In the genomic region with DNA sequence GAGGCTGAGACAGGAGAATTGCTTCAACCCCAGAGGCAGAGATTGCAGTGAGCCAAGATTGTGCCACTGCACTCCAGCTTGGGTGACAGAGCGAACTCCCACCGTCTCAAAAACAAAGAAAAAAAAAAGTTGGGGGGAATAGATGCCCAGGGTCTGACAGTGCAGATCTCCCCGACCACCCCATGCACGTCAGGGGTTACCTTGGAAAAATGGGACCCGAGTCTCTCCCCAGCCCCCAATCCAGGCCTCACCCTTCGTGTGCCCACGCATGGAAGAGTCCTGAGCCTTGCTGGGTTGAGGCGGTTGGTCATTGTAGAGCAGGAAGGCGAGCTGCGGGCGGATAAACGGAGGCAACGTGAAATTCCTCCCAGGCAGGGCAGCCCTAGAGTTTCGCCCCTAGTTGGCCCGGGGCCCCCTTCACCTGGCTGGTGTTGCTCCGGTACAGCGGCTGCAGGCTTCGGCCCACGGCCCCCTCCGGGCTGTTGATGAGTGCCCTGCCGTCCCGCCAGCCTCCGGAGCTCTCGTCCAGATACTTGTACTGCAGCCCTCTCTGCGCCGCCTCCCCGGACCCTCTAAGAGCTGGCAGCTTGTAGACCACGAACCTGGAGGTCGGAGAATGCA, we compare ENCODE assay signal across 7 cellular contexts. TPM values are rescaled to one million over a fixed set of nuclear protein-coding genes. Genes with fewer than 3 reads are reported as not detected.
DNase-seq lines count a peak whose midpoint lies in the region; FAIRE-seq and TF ChIP-seq lines count a peak whose summit lies in the region.

No MANE protein-coding gene starts in this region.

- H3K79me2 ChIP-seq in endothelial cell of umbilical vein (ENCODE audit: control insufficient read depth, insufficient read depth, low read length), result no peaks in the 10 kb centered on the region

- no peak for TF ChIP-seq CTCF in GM12865 (IDR thresholded peaks at IDR 0.05; ENCODE audit: insufficient read depth, low read depth, low read length, missing control alignments)
- no peak for TF ChIP-seq CTCF in HFF-Myc (IDR thresholded peaks at IDR 0.05; ENCODE audit: low read depth, low read length, missing control alignments)
- no peak for TF ChIP-seq CTCF in endothelial cell of umbilical vein (IDR thresholded peaks at IDR 0.05; ENCODE audit: extremely low read depth in 1 of 2, insufficient read depth in 1 of 2, low read depth in 1 of 2, low read length in 2 of 2)

- H3K9me3 ChIP-seq in SJCRH30 (replicated peaks) (no peaks in the 10 kb centered on the region), endothelial cell of umbilical vein (replicated peaks; ENCODE audit: control insufficient read depth, insufficient read depth, low read length) (no peaks in the 10 kb centered on the region), mucosa of stomach (ENCODE audit: control insufficient read depth, low read length) (peaks cover 4% of the 10 kb centered on the region)

- dilution Hi-C loops in endothelial cell of umbilical vein (cut with MboI; ENCODE audit: extremely low pct_ligation_motif_present, low sequenced_read_pairs), result no loop called here

- no peak for TF ChIP-seq POLR2A in endothelial cell of umbilical vein (IDR thresholded peaks at IDR 0.05; ENCODE audit: low read depth, low read length)

- H3K36me3 ChIP-seq in SJCRH30 (0 out of 2 replicates have a peak, but pooled peaks cover 2% of the 10 kb centered on the region), endothelial cell of umbilical vein (ENCODE audit: control insufficient read depth in 2 of 2, extremely low read depth in 1 of 2, insufficient read depth in 2 of 2, low read length in 2 of 2) (peaks cover 0 to 5% of the 10 kb centered on the region in 2 experiments), mucosa of stomach (ENCODE audit: control insufficient read depth, insufficient read depth, low read length) (no peaks in the 10 kb centered on the region)

- H4K20me1 ChIP-seq in endothelial cell of umbilical vein (replicated peaks; ENCODE audit: control insufficient read depth, extremely low read depth, insufficient read depth, low read length), result no peaks in the 10 kb centered on the region

- H3K9ac ChIP-seq in endothelial cell of umbilical vein (replicated peaks; ENCODE audit: extremely low read depth, insufficient read depth, low read length) (peak overlapping the region; percentile 56), mucosa of stomach (ENCODE audit: low read length) (peak overlapping the region; percentile 79)

- H3K4me3 ChIP-seq in GM12865 (ENCODE audit: low read depth, low read length), result peak overlapping the region; percentile 82
- peak overlapping the region; percentile 71 for H3K4me3 ChIP-seq in HFF-Myc (replicated peaks; ENCODE audit: low read depth, low read length)
- peak overlapping the region; percentile 63 for H3K4me3 ChIP-seq in SJCRH30
- H3K4me3 ChIP-seq in endothelial cell of umbilical vein (replicated peaks in 1 of 3; ENCODE audit: insufficient read depth in 1 of 3, low read depth in 1 of 3, low read length in 3 of 3), result peak overlapping the region; percentile 25 to 78 (median 49)
- H3K4me3 ChIP-seq in mucosa of stomach (ENCODE audit: low read length), result peak overlapping the region; percentile 44

- no peak for FAIRE-seq in endothelial cell of umbilical vein (lab: Jason Lieb, UNC)

- no TSS peak for BruUV-seq in endothelial cell of umbilical vein (replicated peaks; lab: Mats Ljungman, UMichigan)

- no peaks in the 10 kb centered on the region for H3K9me1 ChIP-seq in endothelial cell of umbilical vein (replicated peaks; ENCODE audit: control insufficient read depth, extremely low read depth, insufficient read depth, low read length)

- intact Hi-C loops in endothelial cell of umbilical vein (cut with micrococcal nuclease), result loop anchor here (2.0 kb wide), 1 partner anchor 38 kb away; a partner anchor contains a TSS

- H3K27ac ChIP-seq in SJCRH30 (peak overlapping the region; percentile 49), endothelial cell of umbilical vein (ENCODE audit: insufficient read depth, low read depth, low read length) (peak overlapping the region; percentile 49)

- POLR2A ChIA-PET in endothelial cell of umbilical vein (lab: Charles Lee), result interaction anchor here (0.7 to 1.0 kb wide), 2 partner anchors 10 to 270 kb away, joined by 3 to 10 read pairs; a partner anchor contains a TSS

- DNase-seq in GM12865 (ENCODE audit: low read depth) (peak; percentile 46), HFF-Myc (ENCODE audit: extremely low read depth, low read depth) (no peak), SJCRH30 (peak; percentile 60 to 64), endothelial cell of umbilical vein (ENCODE audit: low read depth, low spot score) (no peak), DMS114 treated with DMSO at 0.1 percent for 48 hours (lab: John Stamatoyannopoulos, UW; ENCODE audit: unreplicated experiment) (no peak), NCI-H2029 (lab: John Stamatoyannopoulos, UW) (no peak)

- H2AFZ ChIP-seq in endothelial cell of umbilical vein (ENCODE audit: low read depth, low read length), result peak overlapping the region; percentile 70

- CTCF ChIA-PET in endothelial cell of umbilical vein (lab: Charles Lee), result interaction anchor here (1.1 to 3.5 kb wide), 7 partner anchors 9 to 120 kb away, joined by 3 to 22 read pairs (median 12); a partner anchor contains a TSS

- H3K4me1 ChIP-seq in SJCRH30, result no peaks in the 10 kb centered on the region
- H3K4me1 ChIP-seq in endothelial cell of umbilical vein (ENCODE audit: control insufficient read depth, extremely low read depth, insufficient read depth, low read length), result peaks cover 4% of the 10 kb centered on the region
- peaks cover 18% of the 10 kb centered on the region for H3K4me1 ChIP-seq in mucosa of stomach (ENCODE audit: control insufficient read depth, insufficient read depth, low read length)

- peak overlapping the region; percentile 66 for H3K4me2 ChIP-seq in endothelial cell of umbilical vein (ENCODE audit: insufficient read depth, low read length)

- H3K27me3 ChIP-seq in SJCRH30 (no peaks in the 10 kb centered on the region), endothelial cell of umbilical vein (ENCODE audit: control insufficient read depth in 2 of 2, insufficient read depth in 2 of 2, low read length in 2 of 2) (peaks cover 7 to 15% of the 10 kb centered on the region in 2 experiments), mucosa of stomach (ENCODE audit: control insufficient read depth, insufficient read depth, low read length) (peaks cover 15% of the 10 kb centered on the region)

RNA-seq across cellular contexts. Expression of a gene that starts 0.6 kb away (rescaled TPM):
- 16.4 and 16.8 TPM in 2 replicates for total RNA-seq in SJCRH30 (2014; rRNA removed; shearing (Covaris generic))
- total RNA-seq in endothelial cell of umbilical vein, result 31.3 and 34.8 TPM in 2 replicates
- 51.9 and 60.6 TPM in 2 replicates for polyA plus RNA-seq in endothelial cell of umbilical vein
- 33.5 and 38.1 TPM in 2 replicates for polyA plus RNA-seq in endothelial cell of umbilical vein (2011; cell fraction: cytosol; rRNA removed)
- 6.9 and 7.7 TPM in 2 replicates for polyA plus RNA-seq in endothelial cell of umbilical vein (2011; cell fraction: nucleus; rRNA removed)
- 35.9 and 36.7 TPM in 2 replicates for polyA plus RNA-seq in endothelial cell of umbilical vein (2012)
- polyA minus RNA-seq in endothelial cell of umbilical vein, result 27.4 and 34.9 TPM in 2 replicates
- 29.0 TPM for polyA minus RNA-seq in endothelial cell of umbilical vein (2011; cell fraction: cytosol; rRNA and poly(A)+ RNA removed)
- polyA minus RNA-seq in endothelial cell of umbilical vein (2011; cell fraction: nucleus; rRNA and poly(A)+ RNA removed), result 5.8 and 6.0 TPM in 2 replicates

RNA-seq across cellular contexts. Expression of a gene that starts 6.3 kb away (rescaled TPM):
- 0.06 TPM in 1 of 2 replicates, not detected in the other for total RNA-seq in SJCRH30 (2014; rRNA removed; shearing (Covaris generic))
- total RNA-seq in endothelial cell of umbilical vein, result not detected in 2 replicates
- not detected in 2 replicates for polyA plus RNA-seq in endothelial cell of umbilical vein
- not detected in 2 replicates for polyA plus RNA-seq in endothelial cell of umbilical vein (2011; cell fraction: cytosol; rRNA removed)
- polyA plus RNA-seq in endothelial cell of umbilical vein (2011; cell fraction: nucleus; rRNA removed), result not detected in 2 replicates
- polyA plus RNA-seq in endothelial cell of umbilical vein (2012), result not detected in 2 replicates
- 0.22 and 1.1 TPM in 2 replicates for polyA minus RNA-seq in endothelial cell of umbilical vein
- not detected for polyA minus RNA-seq in endothelial cell of umbilical vein (2011; cell fraction: cytosol; rRNA and poly(A)+ RNA removed)
- polyA minus RNA-seq in endothelial cell of umbilical vein (2011; cell fraction: nucleus; rRNA and poly(A)+ RNA removed), result not detected in 2 replicates

RNA-seq across cellular contexts. Expression of a gene that starts 10.3 kb away (rescaled TPM):
- 29.7 and 33.6 TPM in 2 replicates for total RNA-seq in SJCRH30 (2014; rRNA removed; shearing (Covaris generic))
- total RNA-seq in endothelial cell of umbilical vein, result 27.1 and 27.3 TPM in 2 replicates
- 35.8 and 39.8 TPM in 2 replicates for polyA plus RNA-seq in endothelial cell of umbilical vein
- polyA plus RNA-seq in endothelial cell of umbilical vein (2011; cell fraction: cytosol; rRNA removed), result 27.1 and 33.3 TPM in 2 replicates
- polyA plus RNA-seq in endothelial cell of umbilical vein (2011; cell fraction: nucleus; rRNA removed), result 46.7 and 48.3 TPM in 2 replicates
- polyA plus RNA-seq in endothelial cell of umbilical vein (2012), result 14.4 and 17.3 TPM in 2 replicates
- 17.8 and 18.2 TPM in 2 replicates for polyA minus RNA-seq in endothelial cell of umbilical vein
- polyA minus RNA-seq in endothelial cell of umbilical vein (2011; cell fraction: cytosol; rRNA and poly(A)+ RNA removed), result 23.5 TPM
- polyA minus RNA-seq in endothelial cell of umbilical vein (2011; cell fraction: nucleus; rRNA and poly(A)+ RNA removed), result 9.9 and 12.6 TPM in 2 replicates

RNA-seq across cellular contexts. Expression of a gene that starts 38.4 kb away (rescaled TPM):
- 0.24 TPM in 1 of 2 replicates, not detected in the other for total RNA-seq in SJCRH30 (2014; rRNA removed; shearing (Covaris generic))
- 0.27 TPM in 1 of 2 replicates, not detected in the other for total RNA-seq in endothelial cell of umbilical vein
- 0.16 and 0.25 TPM in 2 replicates for polyA plus RNA-seq in endothelial cell of umbilical vein
- 0.31 and 0.34 TPM in 2 replicates for polyA plus RNA-seq in endothelial cell of umbilical vein (2011; cell fraction: cytosol; rRNA removed)
- polyA plus RNA-seq in endothelial cell of umbilical vein (2011; cell fraction: nucleus; rRNA removed), result 0.15 and 0.21 TPM in 2 replicates
- 0.23 and 0.71 TPM in 2 replicates for polyA plus RNA-seq in endothelial cell of umbilical vein (2012)
- not detected in 2 replicates for polyA minus RNA-seq in endothelial cell of umbilical vein
- polyA minus RNA-seq in endothelial cell of umbilical vein (2011; cell fraction: cytosol; rRNA and poly(A)+ RNA removed), result not detected
- polyA minus RNA-seq in endothelial cell of umbilical vein (2011; cell fraction: nucleus; rRNA and poly(A)+ RNA removed), result not detected in 2 replicates

RNA-seq across cellular contexts. Expression of a gene that starts 42.3 kb away (rescaled TPM):
- 4.3 and 5.6 TPM in 2 replicates for total RNA-seq in SJCRH30 (2014; rRNA removed; shearing (Covaris generic))
- total RNA-seq in endothelial cell of umbilical vein, result 0.13 and 0.69 TPM in 2 replicates
- polyA plus RNA-seq in endothelial cell of umbilical vein, result 0.16 and 0.46 TPM in 2 replicates
- polyA plus RNA-seq in endothelial cell of umbilical vein (2011; cell fraction: cytosol; rRNA removed), result 0.18 and 0.45 TPM in 2 replicates
- 0.43 and 0.74 TPM in 2 replicates for polyA plus RNA-seq in endothelial cell of umbilical vein (2011; cell fraction: nucleus; rRNA removed)
- 0.64 and 0.95 TPM in 2 replicates for polyA plus RNA-seq in endothelial cell of umbilical vein (2012)
- polyA minus RNA-seq in endothelial cell of umbilical vein, result 0.32 and 0.72 TPM in 2 replicates
- polyA minus RNA-seq in endothelial cell of umbilical vein (2011; cell fraction: cytosol; rRNA and poly(A)+ RNA removed), result 1.5 TPM
- 0.48 TPM in 1 of 2 replicates, not detected in the other for polyA minus RNA-seq in endothelial cell of umbilical vein (2011; cell fraction: nucleus; rRNA and poly(A)+ RNA removed)

Comparison
In these comparisons a context has a peak if more than half of its experiments do, and no peak if none do; other contexts are left out.
1. DNase-seq: peak in GM12865 (single experiment) and SJCRH30 (2 of 2); none in HFF-Myc (single experiment), endothelial cell of umbilical vein (single experiment), DMS114 treated with DMSO at 0.1 percent for 48 hours (single experiment) and NCI-H2029 (single experiment).
2. Peak in every context shown above with its lines, with median percentiles within 50 percentile points of each other: H3K4me3 ChIP-seq.